Comparison of ENCODE assay signal across 1 cellular context in genomic region chr12:53623526-53623925, GRCh38.
A peak's percentile ranks its signal among the peaks of the same experiment; 100 is the strongest.
TF ChIP-seq lines count a peak whose summit lies in the region.

No MANE protein-coding gene starts in this region.

TF ChIP-seq in HEK293, 187 proteins besides CTCF, POLR2A, EP300 and RAD21 (continued from another document):
- TF ChIP-seq INSM2 (tag by site-specific recombination; IDR thresholded peaks at IDR 0.05), result no peak
- no peak for TF ChIP-seq ZFHX2 (tag by site-specific recombination; conservative IDR thresholded peaks at IDR 0.05)
- no peak for TF ChIP-seq SCRT2 (tag by site-specific recombination; IDR thresholded peaks at IDR 0.05)
- TF ChIP-seq GFI1B (tag by site-specific recombination; IDR thresholded peaks at IDR 0.05), result no peak
- TF ChIP-seq ZFP37 (tag by site-specific recombination; IDR thresholded peaks at IDR 0.05), result no peak
- no peak for TF ChIP-seq ZNF26 (tag by site-specific recombination; IDR thresholded peaks at IDR 0.05)
- no peak for TF ChIP-seq SP3 (tag by site-specific recombination; IDR thresholded peaks at IDR 0.05)
- no peak for TF ChIP-seq ZNF221 (tag by site-specific recombination; IDR thresholded peaks at IDR 0.05; ENCODE audit: borderline replicate concordance)
- no peak for TF ChIP-seq ZNF560 (tag by site-specific recombination; IDR thresholded peaks at IDR 0.05; ENCODE audit: borderline replicate concordance)
- peak; percentile 74; the same call in 1 of the 2 replicates for TF ChIP-seq PRDM6 (tag by site-specific recombination; IDR thresholded peaks at IDR 0.05)
- no peak for TF ChIP-seq ELK4 (IDR thresholded peaks at IDR 0.05; ENCODE audit: borderline replicate concordance, low read depth, low read length)
- no peak for TF ChIP-seq ZNF133 (tag by site-specific recombination; IDR thresholded peaks at IDR 0.05)
- no peak for TF ChIP-seq ZNF114 (tag by site-specific recombination; IDR thresholded peaks at IDR 0.05)
- TF ChIP-seq SP2 (tag by site-specific recombination; IDR thresholded peaks at IDR 0.05), result 0 out of 2 replicates have a peak, but pooled peaks have one; percentile 3
- no peak for TF ChIP-seq ZNF394 (tag by site-specific recombination; IDR thresholded peaks at IDR 0.05; ENCODE audit: borderline replicate concordance)
- no peak for TF ChIP-seq SCRT1 (tag by site-specific recombination; IDR thresholded peaks at IDR 0.05; ENCODE audit: borderline replicate concordance)
- no peak for TF ChIP-seq ZNF169 (tag by site-specific recombination; IDR thresholded peaks at IDR 0.05)
- no peak for TF ChIP-seq PBX3 (CRISPR knock-in tag; IDR thresholded peaks at IDR 0.05)
- no peak for TF ChIP-seq ZBTB21 (tag by site-specific recombination; IDR thresholded peaks at IDR 0.05)
- TF ChIP-seq ZNF148 (tag by site-specific recombination; IDR thresholded peaks at IDR 0.05; ENCODE audit: borderline replicate concordance), result no peak
TF ChIP-seq in HEK293: peak in this region for 4.
